1 cellular context compared by ENCODE assay signal in genomic region chr2:10332402-10333246, GRCh38.
TF ChIP-seq lines count a peak whose summit lies in the region.

No MANE protein-coding gene starts in this region.

TF ChIP-seq in GM23338, 12 proteins besides CTCF, POLR2A, EP300 and RAD21 (continued from another document):
- no peak for TF ChIP-seq ETS1 (IDR thresholded peaks at IDR 0.05)
- TF ChIP-seq ZNF114 (CRISPR knock-in tag; IDR thresholded peaks at IDR 0.05) = no peak
- no peak for TF ChIP-seq POLR2AphosphoS5 (IDR thresholded peaks at IDR 0.05; ENCODE audit: low read depth)
- no peak for TF ChIP-seq ZNF462 (CRISPR knock-in tag; IDR thresholded peaks at IDR 0.05)
TF ChIP-seq in GM23338: peak in this region for 0.
